In genomic region chr2:188606596-188606995, GRCh38 we compare ENCODE assay signal across 7 cellular contexts.
DNase-seq lines count a peak whose midpoint lies in the region; ATAC-seq and TF ChIP-seq lines count a peak whose summit lies in the region.
"Not testable (repeated sequence)": the region's sequence is repeated elsewhere in the genome, so short reads cannot be mapped to it uniquely, and the experiment has no call there.

No MANE protein-coding gene starts in this region.

- not testable (repeated sequence) for H3K27me3 Mint-ChIP-seq in activated T-helper 17 cell treated with anti-CD3 and anti-CD28 coated beads, Interleukin-2, amount 50 U/mL, for 72 hours; central memory CD8-positive, alpha-beta T cell

- intact Hi-C loops in upper lobe of right lung (cut with DNase I) = not testable (repeated sequence)

- TF ChIP-seq CTCF in upper lobe of right lung (IDR thresholded peaks at IDR 0.05) = not testable (repeated sequence)

- H3K36me3 Mint-ChIP-seq in activated T-helper 17 cell treated with anti-CD3 and anti-CD28 coated beads, Interleukin-2, amount 50 U/mL, for 72 hours (ENCODE audit: low read depth); central memory CD8-positive, alpha-beta T cell (ENCODE audit: insufficient read depth): not testable (repeated sequence)

- H3K4ac ChIP-seq in mesenchymal stem cell (ENCODE audit: low read depth in 1 of 2, low read length in 2 of 2) = not testable (repeated sequence)

- not testable (repeated sequence) for H4K8ac ChIP-seq in mesenchymal stem cell (ENCODE audit: low read length)

- H4K91ac ChIP-seq in mesenchymal stem cell (ENCODE audit: low read length) = not testable (repeated sequence)

- not testable (repeated sequence) for H3K27ac Mint-ChIP-seq in activated T-helper 17 cell treated with anti-CD3 and anti-CD28 coated beads, Interleukin-2, amount 50 U/mL, for 72 hours; central memory CD8-positive, alpha-beta T cell (ENCODE audit: low read depth)

- not testable (repeated sequence) for ATAC-seq in activated T-helper 17 cell treated with anti-CD3 and anti-CD28 coated beads, Interleukin-2, amount 50 U/mL, for 72 hours (replicated peaks); central memory CD8-positive, alpha-beta T cell (replicated peaks; ENCODE audit: extremely low read depth, poor library complexity, severe bottlenecking); upper lobe of right lung

- DNase-seq in HCEC 1CT (peak; percentile 7), NCI-H2227 treated with DMSO at 0.1 percent for 48 hours (lab: John Stamatoyannopoulos, UW) (peak; percentile 57), upper lobe of right lung (peak; percentile 57)
- not testable (repeated sequence) for DNase-seq in central memory CD8-positive, alpha-beta T cell (ENCODE audit: low spot score in 2 of 2); mesenchymal stem cell; skeletal muscle cell (ENCODE audit: low read depth)

- H3K18ac ChIP-seq in mesenchymal stem cell (ENCODE audit: low read depth in 1 of 2, low read length in 2 of 2) = not testable (repeated sequence)

- H3K4me2 ChIP-seq in mesenchymal stem cell (ENCODE audit: low read length, poor library complexity, severe bottlenecking) = not testable (repeated sequence)

- peak overlapping the region; percentile 34 for H2BK120ac ChIP-seq in mesenchymal stem cell (ENCODE audit: low read depth, low read length)

- H2BK5ac ChIP-seq in mesenchymal stem cell (ENCODE audit: low read depth, low read length, poor library complexity, severe bottlenecking) = not testable (repeated sequence)

- H3K4me3 Mint-ChIP-seq in activated T-helper 17 cell treated with anti-CD3 and anti-CD28 coated beads, Interleukin-2, amount 50 U/mL, for 72 hours = peak overlapping the region; percentile 71
- peak overlapping the region; percentile 66 for H3K4me3 Mint-ChIP-seq in central memory CD8-positive, alpha-beta T cell

- not testable (repeated sequence) for H2BK15ac ChIP-seq in mesenchymal stem cell (ENCODE audit: low read depth, poor library complexity, severe bottlenecking)

- H3K14ac ChIP-seq in mesenchymal stem cell (ENCODE audit: low read length in 2 of 2) = not testable (repeated sequence)

- not testable (repeated sequence) for H2AK5ac ChIP-seq in mesenchymal stem cell (ENCODE audit: low read length, severe bottlenecking)

- H3K36me3 ChIP-seq in mesenchymal stem cell (ENCODE audit: control insufficient read depth in 1 of 2, insufficient read depth in 2 of 2, low read depth in 1 of 2, low read length in 2 of 2); upper lobe of right lung: not testable (repeated sequence)

- not testable (repeated sequence) for H3K4me1 ChIP-seq in mesenchymal stem cell (ENCODE audit: control insufficient read depth, insufficient read depth, low read depth, low read length); upper lobe of right lung

- H3K9ac ChIP-seq in mesenchymal stem cell (ENCODE audit: low read length) = not testable (repeated sequence)

- H3K79me1 ChIP-seq in mesenchymal stem cell (replicated peaks; ENCODE audit: low read length, poor library complexity, severe bottlenecking) = not testable (repeated sequence)

- not testable (repeated sequence) for H2AFZ ChIP-seq in mesenchymal stem cell (ENCODE audit: low read depth, low read length)

- H3K4me1 Mint-ChIP-seq in activated T-helper 17 cell treated with anti-CD3 and anti-CD28 coated beads, Interleukin-2, amount 50 U/mL, for 72 hours; central memory CD8-positive, alpha-beta T cell: not testable (repeated sequence)

- not testable (repeated sequence) for H3K23ac ChIP-seq in mesenchymal stem cell (ENCODE audit: low read length in 2 of 2)

- H3K9me3 Mint-ChIP-seq in activated T-helper 17 cell treated with anti-CD3 and anti-CD28 coated beads, Interleukin-2, amount 50 U/mL, for 72 hours; central memory CD8-positive, alpha-beta T cell: not testable (repeated sequence)

- WGBS in mesenchymal stem cell = 98% methylated on average over 24 of the region's 30 CpGs

- H3K27ac ChIP-seq in mesenchymal stem cell (ENCODE audit: low read length, poor library complexity, severe bottlenecking); upper lobe of right lung: not testable (repeated sequence)

- not testable (repeated sequence) for H2BK12ac ChIP-seq in mesenchymal stem cell (ENCODE audit: low read length in 2 of 2)

- H3K27me3 ChIP-seq in mesenchymal stem cell (ENCODE audit: control insufficient read depth in 1 of 2, insufficient read depth in 1 of 2, low read length in 2 of 2); upper lobe of right lung: not testable (repeated sequence)

- H3K9me3 ChIP-seq in mesenchymal stem cell (ENCODE audit: control insufficient read depth, low read length); upper lobe of right lung: not testable (repeated sequence)

- not testable (repeated sequence) for H3K4me3 ChIP-seq in mesenchymal stem cell (ENCODE audit: insufficient read depth in 1 of 2, low read depth in 1 of 2, low read length in 2 of 2); upper lobe of right lung
- H3K4me3 ChIP-seq in skeletal muscle cell (ENCODE audit: low read depth, low read length) = peak overlapping the region; percentile 19
